24 cellular contexts compared by ENCODE assay signal in the genomic region with DNA sequence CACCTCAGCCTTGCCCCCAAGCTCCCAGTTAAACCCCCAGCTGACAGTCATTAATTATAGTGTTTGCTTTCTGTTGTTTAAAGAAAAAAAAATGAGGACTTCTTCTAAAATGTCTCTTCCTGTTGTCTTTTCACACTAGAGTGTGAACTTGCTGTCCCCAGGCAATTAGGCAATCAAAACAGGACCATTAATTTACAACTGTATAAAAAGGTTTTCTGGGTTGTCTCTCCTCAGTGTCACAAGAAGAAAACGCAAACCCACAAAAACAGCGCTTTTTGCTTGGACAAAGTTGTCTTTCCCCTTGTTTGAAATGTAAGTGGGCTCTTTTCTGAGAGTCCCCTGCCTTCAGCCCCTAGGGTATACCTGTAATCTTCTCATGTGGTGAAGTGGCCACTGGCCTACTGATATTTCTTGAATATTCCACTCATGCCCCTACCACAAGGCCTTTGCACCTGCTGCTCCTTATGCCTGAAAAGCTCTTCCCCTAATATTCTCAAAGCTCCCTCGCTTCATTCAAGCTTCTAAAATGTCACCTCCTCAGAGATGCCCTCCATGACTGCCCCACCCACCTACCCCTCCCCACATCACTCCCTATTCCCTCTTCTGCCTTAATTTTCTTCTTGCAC.
"Had no signal": no experiment of that assay in that cellular context is flagged by ENCODE, and none has a peak within 500 bp of the region (broad histone marks: within the 10 kb centered on the region; RNA-seq: fewer than 3 reads in every experiment).

No MANE protein-coding gene starts in this region.

- H3K4me1 ChIP-seq: ascending aorta, body of pancreas had no signal

- FAIRE-seq: bronchial epithelial cell had no signal

- DNase-seq: activated B cell treated with CpG ODN at 0.5 μM for 24 hours; activated CD4-positive, alpha-beta T cell treated with anti-CD3 and anti-CD28 coated beads for 1 hour; activated CD4-positive, alpha-beta T cell treated with anti-CD3 and anti-CD28 coated beads, Interleukin-2, amount 10 ng/mL, durations not matched to agents 24 days and 14 days; activated CD4-positive, alpha-beta T cell treated with anti-CD3 and anti-CD28 coated beads, Interleukin-2, amount 50 U/mL, for 48 hours; activated effector memory CD4-positive, alpha-beta T cell treated with anti-CD3 and anti-CD28 coated beads, Interleukin-2, amount 50 U/mL, for 16 hours; activated naive CD4-positive, alpha-beta T cell treated with Interleukin-2 at 50 U/mL for 16 hours; activated naive CD8-positive, alpha-beta T cell treated with anti-CD3 and anti-CD28 coated beads, Interleukin-2, amount 50 U/mL, for 24 hours; activated T-cell treated with anti-CD3 and anti-CD28 coated beads, Interleukin-2, amount 50 U/mL, for 4 hours; amniotic stem cell; body of pancreas; Kasumi-1; KBM-7; NCI-H1105 treated with DMSO at 0.1 percent for 48 hours; NCI-H1436 treated with DMSO at 0.1 percent for 48 hours; NCI-H1930; NCI-H2171 treated with DMSO at 0.1 percent for 48 hours; NCI-H226; NCI-H526 treated with DMSO at 0.1 percent for 48 hours; SIG-M5; T-helper 17 cell; T-helper 9 cell had no signal

- H3K9me3 Mint-ChIP-seq: activated naive CD8-positive, alpha-beta T cell treated with anti-CD3 and anti-CD28 coated beads, Interleukin-2, amount 50 U/mL, for 24 hours had no signal

- H3K27ac Mint-ChIP-seq: activated B cell treated with CpG ODN at 0.5 μM for 24 hours; activated CD4-positive, alpha-beta T cell treated with anti-CD3 and anti-CD28 coated beads, Interleukin-2, amount 10 ng/mL, durations not matched to agents 24 days and 14 days; activated naive CD4-positive, alpha-beta T cell treated with anti-CD3 and anti-CD28 coated beads, Interleukin-2, amount 50 U/mL, for 72 hours; activated naive CD8-positive, alpha-beta T cell treated with anti-CD3 and anti-CD28 coated beads, Interleukin-2, amount 50 U/mL, for 24 hours; T-helper 17 cell had no signal

- H3K9me3 ChIP-seq: ascending aorta, body of pancreas had no signal

- H3K4me3 Mint-ChIP-seq: activated B cell treated with CpG ODN at 0.5 μM for 24 hours; activated CD4-positive, alpha-beta T cell treated with anti-CD3 and anti-CD28 coated beads, Interleukin-2, amount 10 ng/mL, durations not matched to agents 24 days and 14 days; activated naive CD8-positive, alpha-beta T cell treated with anti-CD3 and anti-CD28 coated beads, Interleukin-2, amount 50 U/mL, for 24 hours; activated T-cell treated with anti-CD3 and anti-CD28 coated beads, Interleukin-2, amount 50 U/mL, for 4 hours; T-helper 17 cell had no signal

- H3K27me3 ChIP-seq: ascending aorta, body of pancreas had no signal

- ATAC-seq: activated naive CD4-positive, alpha-beta T cell treated with anti-CD3 and anti-CD28 coated beads, Interleukin-2, amount 50 U/mL, for 72 hours; activated T-cell treated with anti-CD3 and anti-CD28 coated beads, Interleukin-2, amount 50 U/mL, for 4 hours; body of pancreas; T-helper 17 cell had no signal

- H3K4me1 Mint-ChIP-seq: activated B cell treated with CpG ODN at 0.5 μM for 24 hours, T-helper 17 cell had no signal

- H3K27ac ChIP-seq: ascending aorta, body of pancreas had no signal

- H3K36me3 ChIP-seq: ascending aorta had no signal

- H3K27me3 Mint-ChIP-seq: activated B cell treated with CpG ODN at 0.5 μM for 24 hours; activated CD4-positive, alpha-beta T cell treated with anti-CD3 and anti-CD28 coated beads, Interleukin-2, amount 10 ng/mL, durations not matched to agents 24 days and 14 days; activated naive CD8-positive, alpha-beta T cell treated with anti-CD3 and anti-CD28 coated beads, Interleukin-2, amount 50 U/mL, for 24 hours; T-helper 17 cell had no signal

- H3K4me3 ChIP-seq: ascending aorta, body of pancreas had no signal
